In genomic region chr5:140346348-140347221, GRCh38 we compare ENCODE assay signal across 8 cellular contexts. TPM values are rescaled to one million over a fixed set of nuclear protein-coding genes. Genes with fewer than 3 reads are reported as not detected.
A peak's percentile ranks its signal among the peaks of the same experiment; 100 is the strongest.
DNase-seq lines count a peak whose midpoint lies in the region; ATAC-seq lines count a peak whose summit lies in the region.

A gene with protein sequence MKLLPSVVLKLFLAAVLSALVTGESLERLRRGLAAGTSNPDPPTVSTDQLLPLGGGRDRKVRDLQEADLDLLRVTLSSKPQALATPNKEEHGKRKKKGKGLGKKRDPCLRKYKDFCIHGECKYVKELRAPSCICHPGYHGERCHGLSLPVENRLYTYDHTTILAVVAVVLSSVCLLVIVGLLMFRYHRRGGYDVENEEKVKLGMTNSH (minus strand): TSS chr5:140346603. CDS start chr5:140346328, 275 bp downstream.

- H2AFZ ChIP-seq in ACC112 (ENCODE audit: low read length, unreplicated experiment): peak within 1 kb of the TSS; percentile 62

- peak; percentile 61 for ATAC-seq in GM18520 (IDR thresholded peaks at IDR 0.05; ENCODE audit: unreplicated experiment)
- peak; percentile 64 for ATAC-seq in HG02981 (IDR thresholded peaks at IDR 0.05; ENCODE audit: unreplicated experiment)
- peak; percentile 46 for ATAC-seq in activated CD4-positive, alpha-beta T cell treated with anti-CD3 and anti-CD28 coated beads for 36 hours
- peak; percentile 67 for ATAC-seq in left colon

- H3K36me3 ChIP-seq in ACC112 (ENCODE audit: insufficient read depth, low read length): no peaks in the 10 kb centered on the region

- intact Hi-C loops in activated CD4-positive, alpha-beta T cell treated with anti-CD3 and anti-CD28 coated beads for 36 hours (cut with DNase I, micrococcal nuclease): loop anchor here in 1 of 2 experiments (1.0 to 2.0 kb wide), 2 partner anchors 43 to 172 kb away; partner anchors contain the start of genes CYSTM1 and PFDN1
- intact Hi-C loops in left colon (cut with DNase I, micrococcal nuclease): no loop called here

- H3K79me2 ChIP-seq in ACC112 (ENCODE audit: control insufficient read depth, insufficient read depth, low read length, unreplicated experiment): no peaks in the 10 kb centered on the region

- peaks cover 44% of the 10 kb centered on the region for H3K4me1 Mint-ChIP-seq in activated CD4-positive, alpha-beta T cell treated with anti-CD3 and anti-CD28 coated beads for 36 hours

- POLR2A ChIA-PET in activated CD4-positive, alpha-beta T cell treated with anti-CD3 and anti-CD28 coated beads for 36 hours (lab: Charles Lee): interaction anchor here (0.6 to 0.9 kb wide), 4 partner anchors 56 to 305 kb away, joined by 3 read pairs; no protein-coding TSS in a partner anchor

- no peaks in the 10 kb centered on the region for H3K27me3 ChIP-seq in ACC112 (ENCODE audit: insufficient read depth, low read length)

- H3K4me1 ChIP-seq in ACC112 (ENCODE audit: control insufficient read depth, insufficient read depth, low read length, unreplicated experiment): peaks cover 10% of the 10 kb centered on the region

- no peak within 1 kb of the TSS for H3K27ac Mint-ChIP-seq in activated CD4-positive, alpha-beta T cell treated with anti-CD3 and anti-CD28 coated beads for 36 hours

- peaks cover 2% of the 10 kb centered on the region for H3K27me3 Mint-ChIP-seq in activated CD4-positive, alpha-beta T cell treated with anti-CD3 and anti-CD28 coated beads for 36 hours

- CTCF ChIA-PET in activated CD4-positive, alpha-beta T cell treated with anti-CD3 and anti-CD28 coated beads for 36 hours (lab: Charles Lee): interaction anchor here (0.7 to 16.4 kb wide), 18 partner anchors 8 to 1168 kb away, joined by 3 to 616 read pairs (median 3); partner anchors contain the start of gene EIF4EBP3

- DNase-seq in NCI-H345 (lab: John Stamatoyannopoulos, UW) (peak; percentile 76), dedifferentiated amniotic fluid mesenchymal stem cell (ENCODE audit: extremely low spot score) (peak; percentile 20), left colon (peak; percentile 77 to 88)
- DNase-seq in activated CD4-positive, alpha-beta T cell treated with anti-CD3 and anti-CD28 coated beads for 36 hours: peak; percentile 74
- DNase-seq in stimulated activated CD4-positive, alpha-beta T cell treated with anti-CD3 and anti-CD28 coated beads, Interleukin-2, amount 100 ng/mL, for 4 hours (ENCODE audit: low read depth): peak; percentile 26

- H3K9me3 Mint-ChIP-seq in activated CD4-positive, alpha-beta T cell treated with anti-CD3 and anti-CD28 coated beads for 36 hours (ENCODE audit: low read depth): no peaks in the 10 kb centered on the region

- 0 out of 2 replicates have a peak within 1 kb of the TSS, but pooled peaks have one; percentile 20 for H3K27ac ChIP-seq in ACC112 (ENCODE audit: low read depth, low read length)

- peak within 1 kb of the TSS; percentile 80 for H3K4me3 Mint-ChIP-seq in activated CD4-positive, alpha-beta T cell treated with anti-CD3 and anti-CD28 coated beads for 36 hours

- H3K36me3 Mint-ChIP-seq in activated CD4-positive, alpha-beta T cell treated with anti-CD3 and anti-CD28 coated beads for 36 hours (ENCODE audit: low read depth): peaks cover 20% of the 10 kb centered on the region

- H3K4me3 ChIP-seq in ACC112 (ENCODE audit: low read depth, low read length): peak within 1 kb of the TSS; percentile 93

RNA-seq across cellular contexts. Expression of the gene that starts here (rescaled TPM):
- 10 to 100 TPM; 11.8 to 12.5 TPM for total RNA-seq in activated CD4-positive, alpha-beta T cell treated with anti-CD3 and anti-CD28 coated beads for 36 hours
- total RNA-seq in left colon: 10 to 100 TPM; 11.4 to 11.9 TPM

Comparison
In these comparisons a context has a peak if more than half of its experiments do, and no peak if none do; other contexts are left out.
1. Peak in every context shown above with its lines: DNase-seq, ATAC-seq, H3K4me3 ChIP-seq and H3K27ac ChIP-seq.
2. DNase-seq: peak in every context shown above with its lines; median percentile 82 in left colon; 76 in NCI-H345; 74 in activated CD4-positive, alpha-beta T cell treated with anti-CD3 and anti-CD28 coated beads for 36 hours; 26 in stimulated activated CD4-positive, alpha-beta T cell treated with anti-CD3 and anti-CD28 coated beads, Interleukin-2, amount 100 ng/mL, for 4 hours; 20 in dedifferentiated amniotic fluid mesenchymal stem cell.